8 cellular contexts compared by ENCODE assay signal in the genomic region with DNA sequence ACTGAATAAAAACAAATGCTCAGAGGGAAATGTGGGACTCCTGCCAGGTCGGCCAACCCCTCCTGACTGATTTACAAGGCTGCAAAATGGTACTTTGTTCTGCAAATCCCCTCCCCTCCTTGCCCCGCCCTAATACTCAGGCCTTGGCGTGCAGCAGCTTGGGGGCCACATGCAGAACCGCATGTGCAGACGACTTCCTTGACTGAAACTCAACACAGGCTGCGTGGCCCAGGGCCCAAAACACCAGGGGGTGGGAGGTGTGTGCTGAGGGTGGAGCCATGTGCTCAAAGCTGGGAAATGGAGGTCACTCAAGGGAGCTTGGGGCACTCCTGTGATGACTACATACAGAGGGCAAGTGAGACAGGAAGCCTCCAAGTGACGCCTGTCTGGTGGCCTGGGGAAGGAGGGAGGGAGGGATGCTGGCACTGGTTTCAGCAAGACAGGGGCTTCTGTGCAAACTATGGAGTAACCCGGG.
DNase-seq lines count a peak whose midpoint lies in the region; ATAC-seq lines count a peak whose summit lies in the region.

No MANE protein-coding gene starts in this region.

- H3K9me3 Mint-ChIP-seq in activated CD4-positive, alpha-beta memory T cell treated with anti-CD3 and anti-CD28 coated beads for 36 hours = no peaks in the 10 kb centered on the region

- POLR2A ChIA-PET in activated CD4-positive, alpha-beta memory T cell treated with anti-CD3 and anti-CD28 coated beads for 36 hours (lab: Charles Lee) = no interaction called here

- H3K27me3 ChIP-seq in muscle layer of duodenum (ENCODE audit: low read depth, low read length) = no peaks in the 10 kb centered on the region

- no peaks in the 10 kb centered on the region for H3K9me3 ChIP-seq in muscle layer of duodenum (ENCODE audit: control insufficient read depth in 1 of 2, low read length in 2 of 2)

- H3K27ac ChIP-seq in muscle layer of duodenum (ENCODE audit: low read length) = peak overlapping the region; percentile 64

- H3K27ac Mint-ChIP-seq in activated CD4-positive, alpha-beta memory T cell treated with anti-CD3 and anti-CD28 coated beads for 36 hours = peak overlapping the region; percentile 85

- H3K36me3 ChIP-seq in muscle layer of duodenum (ENCODE audit: control insufficient read depth in 1 of 2, insufficient read depth in 2 of 2, low read length in 2 of 2) = no peaks in the 10 kb centered on the region

- H3K4me1 Mint-ChIP-seq in activated CD4-positive, alpha-beta memory T cell treated with anti-CD3 and anti-CD28 coated beads for 36 hours (ENCODE audit: low read depth) = peaks cover 81% of the 10 kb centered on the region

- H3K36me3 Mint-ChIP-seq in activated CD4-positive, alpha-beta memory T cell treated with anti-CD3 and anti-CD28 coated beads for 36 hours = no peaks in the 10 kb centered on the region

- DNase-seq in GM03348 (ENCODE audit: low spot score) (peak; percentile 74), NCI-H1694 (lab: John Stamatoyannopoulos, UW) (peak; percentile 41), GDM1 (lab: John Stamatoyannopoulos, UW) (no peak)
- DNase-seq in activated CD4-positive, alpha-beta memory T cell treated with anti-CD3 and anti-CD28 coated beads for 36 hours = peak; percentile 87
- DNase-seq in effector CD8-positive, alpha-beta T cell (lab: John Stamatoyannopoulos, UW) = peak; percentile 32
- DNase-seq in stimulated activated CD8-positive, alpha-beta memory T cell treated with anti-CD3 and anti-CD28 coated beads, Interleukin-7, amount 100 ng/mL, for 1 hour (ENCODE audit: low read depth in 2 of 2) = peak; percentile 12 to 22

- CTCF ChIA-PET in activated CD4-positive, alpha-beta memory T cell treated with anti-CD3 and anti-CD28 coated beads for 36 hours (lab: Charles Lee) = interaction anchor here (0.7 kb wide), 1 partner anchor 9 kb away, joined by 4 read pairs; no protein-coding TSS in a partner anchor

- ATAC-seq in HG03139 (IDR thresholded peaks at IDR 0.05; ENCODE audit: unreplicated experiment) = no peak

- peak overlapping the region; percentile 3 for H3K4me3 Mint-ChIP-seq in activated CD4-positive, alpha-beta memory T cell treated with anti-CD3 and anti-CD28 coated beads for 36 hours

- intact Hi-C loops in activated CD4-positive, alpha-beta memory T cell treated with anti-CD3 and anti-CD28 coated beads for 36 hours (cut with micrococcal nuclease) = loop anchor here (2.0 to 10.0 kb wide), 4 partner anchors 56 to 508 kb away; no protein-coding TSS in a partner anchor

- no peak overlapping the region for H3K4me3 ChIP-seq in muscle layer of duodenum (ENCODE audit: low read depth in 1 of 2, low read length in 2 of 2)

- H3K27me3 Mint-ChIP-seq in activated CD4-positive, alpha-beta memory T cell treated with anti-CD3 and anti-CD28 coated beads for 36 hours = no peaks in the 10 kb centered on the region

- H3K4me1 ChIP-seq in muscle layer of duodenum (ENCODE audit: control insufficient read depth in 1 of 2, insufficient read depth in 2 of 2, low read length in 2 of 2) = peaks cover 27 to 73% of the 10 kb centered on the region in 2 donors
